In the genomic region with DNA sequence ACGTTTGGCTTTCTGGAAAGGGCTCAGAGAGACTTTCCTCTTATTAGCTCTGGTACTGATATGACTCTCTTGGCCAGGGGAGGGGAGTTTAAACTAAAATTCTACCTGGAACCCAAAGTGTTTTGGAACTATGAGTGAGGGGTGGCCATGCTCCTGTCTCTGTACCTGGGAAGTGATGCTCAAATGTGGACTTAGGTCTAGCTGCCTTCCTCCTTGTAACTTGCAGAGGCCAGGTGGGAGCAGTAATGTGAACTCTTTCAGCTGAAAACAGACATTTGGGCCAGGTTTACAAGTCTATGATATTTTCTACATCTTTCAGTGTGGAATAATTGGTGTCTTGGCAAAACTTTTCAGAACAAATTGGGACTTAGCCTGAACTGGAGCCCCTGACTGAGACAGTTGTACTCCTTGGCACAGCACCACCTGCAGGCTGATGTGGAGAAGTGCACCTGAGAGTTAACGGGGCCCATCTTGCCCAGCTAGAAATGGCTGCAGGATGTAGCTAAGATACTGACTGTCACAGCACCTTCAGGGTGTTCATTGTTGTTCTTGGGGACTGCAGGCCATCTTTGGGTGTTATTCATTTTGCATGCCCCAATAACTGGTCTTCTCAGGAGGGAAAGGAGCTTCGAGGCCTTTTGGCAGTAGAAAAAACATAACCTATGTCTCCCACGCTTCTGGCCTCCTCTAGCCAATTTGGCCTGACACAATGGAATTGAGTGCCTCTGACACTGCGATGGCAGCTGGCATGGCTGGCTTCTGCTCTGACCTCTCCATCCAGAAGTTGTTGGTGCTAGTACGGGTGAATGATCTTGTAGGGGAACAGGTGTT, we compare ENCODE assay signal across 9 cellular contexts. TPM values are rescaled to one million over a fixed set of nuclear protein-coding genes. Genes with fewer than 3 reads are reported as not detected.
A peak's percentile ranks its signal among the peaks of the same experiment; 100 is the strongest.
DNase-seq lines count a peak whose midpoint lies in the region; ATAC-seq and TF ChIP-seq lines count a peak whose summit lies in the region.
"Had no signal": no experiment of that assay in that cellular context is flagged by ENCODE, and none has a peak within 500 bp of the region (broad histone marks: within the 10 kb centered on the region; RNA-seq: fewer than 3 reads in every experiment).

No MANE protein-coding gene starts in this region.

- H3K4me3 ChIP-seq in ascending aorta (no peak overlapping the region), iPS DF 6.9 (ENCODE audit: low read length) (no peak overlapping the region), spleen (no peak overlapping the region)
- H3K4me3 ChIP-seq: BLaER1 treated with 17β-estradiol and CSF1 and Interleukin-3, amounts not matched to agents 10 nM and 100 nM had no signal

- peak; percentile 31 for DNase-seq in NCI-H1436 (lab: John Stamatoyannopoulos, UW)
- no peak for DNase-seq in NCI-H1436 treated with DMSO at 0.1 percent for 48 hours (lab: John Stamatoyannopoulos, UW)
- peak; percentile 13 for DNase-seq in NCI-H1048 (lab: John Stamatoyannopoulos, UW)
- peak; percentile 9 for DNase-seq in T-helper 22 cell (ENCODE audit: low read depth)
- peak in 1 of 2 donors; percentile 78 for DNase-seq in ascending aorta (ENCODE audit: low spot score in 2 of 2)
- DNase-seq in iPS DF 6.9 (ENCODE audit: low read depth, low spot score): peak; percentile 43
- DNase-seq in spleen: peak; percentile 82

- H3K4me1 ChIP-seq in ascending aorta (no peaks in the 10 kb centered on the region), iPS DF 6.9 (ENCODE audit: control insufficient read depth, insufficient read depth, low read length) (no peaks in the 10 kb centered on the region), spleen (no peaks in the 10 kb centered on the region)
- H3K4me1 ChIP-seq: BLaER1 treated with 17β-estradiol and CSF1 and Interleukin-3, amounts not matched to agents 10 nM and 100 nM had no signal

- H3K27me3 ChIP-seq in ascending aorta (no peaks in the 10 kb centered on the region), iPS DF 6.9 (ENCODE audit: control insufficient read depth, insufficient read depth, low read length) (no peaks in the 10 kb centered on the region), spleen (replicated peaks in 1 of 7) (no peaks in the 10 kb centered on the region)
- H3K27me3 ChIP-seq: BLaER1 treated with 17β-estradiol and CSF1 and Interleukin-3, amounts not matched to agents 10 nM and 100 nM had no signal

- no peak overlapping the region for H3K27ac ChIP-seq in ascending aorta
- H3K27ac ChIP-seq in iPS DF 6.9 (ENCODE audit: low read length): no peak overlapping the region
- no peak overlapping the region for H3K27ac ChIP-seq in spleen
- H3K27ac ChIP-seq: BLaER1 treated with 17β-estradiol and CSF1 and Interleukin-3, amounts not matched to agents 10 nM and 100 nM had no signal

- intact Hi-C loops in ascending aorta (cut with DNase I) (loop anchor here (1.0 kb wide), 1 partner anchor 58 kb away; no protein-coding TSS in a partner anchor), spleen (cut with DNase I; ENCODE audit: low total_unique reads) (loop anchor here (5.0 kb wide), 1 partner anchor 56 kb away; no protein-coding TSS in a partner anchor)

- no CpG with 5 or more reads among the region's 6 CpGs for WGBS in iPS DF 6.9 (ENCODE audit: insufficient coverage, insufficient read length)
- WGBS in spleen, 5 donors: 65 to 74% (median 67%) methylated on average over 6 of the region's 6 CpGs

- no peak for TF ChIP-seq POLR2A in spleen (IDR thresholded peaks at IDR 0.05)

- H3K9me3 ChIP-seq in ascending aorta (no peaks in the 10 kb centered on the region), iPS DF 6.9 (ENCODE audit: control insufficient read depth, insufficient read depth, low read length) (no peaks in the 10 kb centered on the region), spleen (no peaks in the 10 kb centered on the region)
- H3K9me3 ChIP-seq: BLaER1 treated with 17β-estradiol and CSF1 and Interleukin-3, amounts not matched to agents 10 nM and 100 nM had no signal

- peak; percentile 71 to 90 (median 90) for TF ChIP-seq CTCF in ascending aorta (IDR thresholded peaks at IDR 0.05)
- peak; percentile 70 to 94 (median 91) for TF ChIP-seq CTCF in spleen (IDR thresholded peaks at IDR 0.05 in 8 of 11, conservative IDR thresholded peaks at IDR 0.05 in 3 of 11)

- H3K36me3 ChIP-seq in ascending aorta: no peaks in the 10 kb centered on the region
- H3K36me3 ChIP-seq in iPS DF 6.9 (ENCODE audit: control insufficient read depth, insufficient read depth, low read length): no peaks in the 10 kb centered on the region
- H3K36me3 ChIP-seq in spleen: no peaks in the 10 kb centered on the region
- H3K36me3 ChIP-seq: BLaER1 treated with 17β-estradiol and CSF1 and Interleukin-3, amounts not matched to agents 10 nM and 100 nM had no signal

- peak; percentile 71 for ATAC-seq in HG02588 (IDR thresholded peaks at IDR 0.05; ENCODE audit: unreplicated experiment)

RNA-seq across cellular contexts. Expression of a gene that starts 37.1 kb away (rescaled TPM):
- total RNA-seq in ascending aorta (17.6 TPM), spleen (1 to 10 TPM; 2.6 to 6.9 (median 4.9) TPM)
- under 1 TPM; 0.17 to 0.45 (median 0.18) TPM for polyA plus RNA-seq in spleen
